In genomic region chr2:202036601-202037037, GRCh38 we compare ENCODE assay signal across 11 cellular contexts. TPM values are rescaled to one million over a fixed set of nuclear protein-coding genes. Genes with fewer than 3 reads are reported as not detected.
DNase-seq lines count a peak whose midpoint lies in the region; ATAC-seq and TF ChIP-seq lines count a peak whose summit lies in the region.
"Had no signal": no experiment of that assay in that cellular context is flagged by ENCODE, and none has a peak within 500 bp of the region (broad histone marks: within the 10 kb centered on the region; RNA-seq: fewer than 3 reads in every experiment).

No MANE protein-coding gene starts in this region.

- peak overlapping the region; percentile 92 for H3K9ac ChIP-seq in mesendoderm (ENCODE audit: low read length)

- no peaks in the 10 kb centered on the region for H3K36me3 ChIP-seq in cardiac muscle cell
- H3K36me3 ChIP-seq in mesendoderm (ENCODE audit: control insufficient read depth, insufficient read depth, low read length) = no peaks in the 10 kb centered on the region
- peaks cover 2% of the 10 kb centered on the region for H3K36me3 ChIP-seq in urinary bladder (ENCODE audit: insufficient read depth)
- H3K36me3 ChIP-seq in spleen = no peaks in the 10 kb centered on the region

- peak overlapping the region; percentile 96 for H3K56ac ChIP-seq in mesendoderm (ENCODE audit: low read length)

- no peak overlapping the region for H4K8ac ChIP-seq in mesendoderm (ENCODE audit: low read depth, low read length)

- H3K27ac ChIP-seq in cardiac muscle cell (peak overlapping the region; percentile 56), dorsolateral prefrontal cortex (peak overlapping the region in 1 of 59 donors; percentile 85), mesendoderm (ENCODE audit: low read depth, low read length) (no peak overlapping the region), urinary bladder (ENCODE audit: low read depth) (peak overlapping the region; percentile 80), foreskin keratinocyte (no peak overlapping the region), spleen (no peak overlapping the region)

- TF ChIP-seq CTCF in cardiac muscle cell (IDR thresholded peaks at IDR 0.05; ENCODE audit: low read depth, low read length) = no peak
- no peak for TF ChIP-seq CTCF in dorsolateral prefrontal cortex (IDR thresholded peaks at IDR 0.05 in 54 of 56, conservative IDR thresholded peaks at IDR 0.05 in 2 of 56; ENCODE audit: low read depth in 1 of 56, partially characterized antibody in 56 of 56)
- no peak for TF ChIP-seq CTCF in foreskin keratinocyte (conservative IDR thresholded peaks at IDR 0.05)
- no peak for TF ChIP-seq CTCF in spleen (IDR thresholded peaks at IDR 0.05 in 8 of 11, conservative IDR thresholded peaks at IDR 0.05 in 3 of 11)

- H3K9me3 ChIP-seq in cardiac muscle cell (ENCODE audit: low read depth) (no peaks in the 10 kb centered on the region), spleen (no peaks in the 10 kb centered on the region)

- H3K4me2 ChIP-seq in mesendoderm (ENCODE audit: low read length) = peak overlapping the region; percentile 47

- no peak overlapping the region for H2BK120ac ChIP-seq in mesendoderm (ENCODE audit: low read depth, low read length)

- no peak overlapping the region for H2BK5ac ChIP-seq in mesendoderm (ENCODE audit: low read length)

- no peak overlapping the region for H3K4ac ChIP-seq in mesendoderm (ENCODE audit: low read depth, low read length)

- peaks cover 37% of the 10 kb centered on the region for H3K79me2 ChIP-seq in mesendoderm (ENCODE audit: control insufficient read depth, insufficient read depth, low read length)

- no peaks in the 10 kb centered on the region for H3K79me1 ChIP-seq in mesendoderm (ENCODE audit: low read length)

- peak in 1 of 2 donors; percentile 72 for DNase-seq in cardiac muscle cell (ENCODE audit: low read depth in 1 of 2, low spot score in 1 of 2)
- no peak for DNase-seq in Right ventricle myocardium inferior (ENCODE audit: missing footprints)
- DNase-seq in dorsolateral prefrontal cortex = peak in 1 of 10 donors; percentile 78
- DNase-seq in mesendoderm = peak; percentile 74
- DNase-seq in foreskin keratinocyte = no peak
- DNase-seq in hepatic stellate cell (ENCODE audit: low spot score) = no peak
- DNase-seq in spleen = no peak
- DNase-seq: activated T-cell treated with anti-CD3 and anti-CD28 coated beads, Interleukin-2, amount 50 U/mL, for 24 hours; effector CD8-positive, alpha-beta T cell; NCI-H226 had no signal

- ATAC-seq in Right ventricle myocardium inferior (no peak), foreskin keratinocyte (no peak)

- H3K4me3 ChIP-seq in cardiac muscle cell (peak overlapping the region; percentile 86), dorsolateral prefrontal cortex (peak overlapping the region in 42 of 59 donors; percentile 4 to 80 (median 36)), mesendoderm (ENCODE audit: low read length) (peak overlapping the region; percentile 86), urinary bladder (ENCODE audit: low read depth, low read length) (peak overlapping the region; percentile 81), spleen (no peak overlapping the region)

- H3K4me1 ChIP-seq in cardiac muscle cell (ENCODE audit: low read depth) (peaks cover 43% of the 10 kb centered on the region), mesendoderm (ENCODE audit: control insufficient read depth, low read depth, low read length) (no peaks in the 10 kb centered on the region), urinary bladder (ENCODE audit: insufficient read depth) (no peaks in the 10 kb centered on the region), foreskin keratinocyte (peaks cover 6% of the 10 kb centered on the region), spleen (peaks cover 12 to 44% (median 29%) of the 10 kb centered on the region in 6 donors)

- H3K27me3 ChIP-seq in cardiac muscle cell = peaks cover 11% of the 10 kb centered on the region
- peaks cover 0 to 83% (median 30%) of the 10 kb centered on the region in 45 donors for H3K27me3 ChIP-seq in dorsolateral prefrontal cortex
- no peaks in the 10 kb centered on the region for H3K27me3 ChIP-seq in mesendoderm (ENCODE audit: insufficient read depth, low read length, poor library complexity)
- H3K27me3 ChIP-seq in foreskin keratinocyte = peaks cover 28% of the 10 kb centered on the region
- H3K27me3 ChIP-seq in spleen (replicated peaks in 1 of 7) = peaks cover 0 to 95% (median 77%) of the 10 kb centered on the region in 7 donors

- no peak overlapping the region for H4K5ac ChIP-seq in mesendoderm (ENCODE audit: low read length)

- no peak for TF ChIP-seq POLR2A in spleen (IDR thresholded peaks at IDR 0.05)

- H3K18ac ChIP-seq in mesendoderm (ENCODE audit: low read length) = peak overlapping the region; percentile 0

- peak overlapping the region; percentile 91 for H3K23ac ChIP-seq in mesendoderm (ENCODE audit: low read length)

- WGBS in mesendoderm (ENCODE audit: extremely low coverage, insufficient coverage, low lambda C conversion rate) = no CpG with 5 or more reads among the region's 15 CpGs
- WGBS in urinary bladder = 19% methylated on average over 15 of the region's 15 CpGs
- WGBS in spleen, 5 donors = 65 to 83% (median 79%) methylated on average over 15 of the region's 15 CpGs

- intact Hi-C loops in Right ventricle myocardium inferior (cut with DNase I) = loop anchor here (2.0 to 10.0 kb wide), 4 partner anchors 126 to 254 kb away; partner anchors contain the start of gene ALS2
- intact Hi-C loops in dorsolateral prefrontal cortex (cut with DNase I) = no loop called here
- intact Hi-C loops in spleen (cut with DNase I; ENCODE audit: low total_unique reads) = no loop called here

- no peak overlapping the region for H2AK5ac ChIP-seq in mesendoderm (ENCODE audit: low read length)

- no peak overlapping the region for H2BK15ac ChIP-seq in mesendoderm (replicated peaks; ENCODE audit: low read depth)

RNA-seq across cellular contexts. Expression of gene FZD7, which starts 3.0 kb away (rescaled TPM):
- total RNA-seq in cardiac muscle cell (21.4 and 21.8 TPM in 2 replicates), Right ventricle myocardium inferior (24.2 TPM), dorsolateral prefrontal cortex (1 to 10 TPM; 1.3 to 9.9 (median 4.1) TPM), urinary bladder (69.5 TPM), foreskin keratinocyte (2.5 TPM in 2 replicates), spleen (1 to 10 TPM; 1.8 to 4.4 (median 2.8) TPM)
- polyA plus RNA-seq in cardiac muscle cell (9.4 and 13.4 TPM in 2 replicates), urinary bladder (92.2 TPM), foreskin keratinocyte (1.2 and 1.3 TPM in 2 replicates), spleen (1 to 10 TPM in 2 of 3 donors, under 1 TPM in 1; 0.87 to 1.8 (median 1.4) TPM)
- polyA plus RNA-seq in mesendoderm (2013, experiment 1 of 2) = 61.4 TPM
- polyA plus RNA-seq in mesendoderm (2013, experiment 2 of 2) = 60.0 TPM

RNA-seq across cellular contexts. Expression of gene KIAA2012, which starts 36.4 kb away (rescaled TPM):
- total RNA-seq in cardiac muscle cell (0.21 TPM in 1 of 2 replicates, not detected in the other), Right ventricle myocardium inferior (not detected), dorsolateral prefrontal cortex (1 to 10 TPM in 117 of 120 experiments, under 1 TPM in 3; 0.34 to 6.4 (median 3.0) TPM), urinary bladder (0.16 TPM), foreskin keratinocyte (not detected in 2 replicates), spleen (not detected)
- polyA plus RNA-seq in cardiac muscle cell (0.05 and 0.24 TPM in 2 replicates), urinary bladder (0.05 TPM), foreskin keratinocyte (not detected in 2 replicates), spleen (not detected)
- polyA plus RNA-seq in mesendoderm (2013, experiment 1 of 2) = not detected
- not detected for polyA plus RNA-seq in mesendoderm (2013, experiment 2 of 2)

Comparison
In these comparisons a context has a peak if more than half of its experiments do, and no peak if none do; other contexts are left out.
1. H3K27ac ChIP-seq: peak in cardiac muscle cell (single experiment) and urinary bladder (single experiment); none in mesendoderm (single experiment), foreskin keratinocyte (single experiment) and spleen (0 of 8).
2. H3K4me3 ChIP-seq: peak in cardiac muscle cell (single experiment), dorsolateral prefrontal cortex (42 of 59), mesendoderm (single experiment) and urinary bladder (single experiment); none in spleen (0 of 8).